ENCODE assay signal across 1 cellular context in genomic region chr18:55013685-55014084, GRCh38.
TF ChIP-seq lines count a peak whose summit lies in the region.

No MANE protein-coding gene starts in this region.

TF ChIP-seq in SK-N-SH, 30 proteins besides CTCF, POLR2A, EP300 and RAD21 (continued from another document):
- no peak for TF ChIP-seq ZBTB33 (IDR thresholded peaks at IDR 0.05; ENCODE audit: borderline replicate concordance, low read depth)
- TF ChIP-seq JUND (IDR thresholded peaks at IDR 0.05) = no peak
